1 cellular context compared by ENCODE assay signal in genomic region chr17:44359458-44360143, GRCh38.
TF ChIP-seq lines count a peak whose summit lies in the region.

No MANE protein-coding gene starts in this region.

TF ChIP-seq in GM23338, 12 proteins besides CTCF, POLR2A, EP300 and RAD21 (continued from another document):
- no peak for TF ChIP-seq ZNF462 (CRISPR knock-in tag; IDR thresholded peaks at IDR 0.05)
- TF ChIP-seq JUNB (IDR thresholded peaks at IDR 0.05; ENCODE audit: unreplicated experiment), result no peak
- no peak for TF ChIP-seq CREB1 (CRISPR knock-in tag; IDR thresholded peaks at IDR 0.05; ENCODE audit: low read depth)
- no peak for TF ChIP-seq ZNF331 (CRISPR knock-in tag; IDR thresholded peaks at IDR 0.05; ENCODE audit: low read depth)
- no peak for TF ChIP-seq ETS1 (IDR thresholded peaks at IDR 0.05)
- TF ChIP-seq EZH2 (IDR thresholded peaks at IDR 0.05; ENCODE audit: low read depth, unreplicated experiment), result no peak
- TF ChIP-seq REST (IDR thresholded peaks at IDR 0.05; ENCODE audit: unreplicated experiment), result no peak
- TF ChIP-seq STAT1 (IDR thresholded peaks at IDR 0.05; ENCODE audit: unreplicated experiment), result no peak
